In the genomic region with DNA sequence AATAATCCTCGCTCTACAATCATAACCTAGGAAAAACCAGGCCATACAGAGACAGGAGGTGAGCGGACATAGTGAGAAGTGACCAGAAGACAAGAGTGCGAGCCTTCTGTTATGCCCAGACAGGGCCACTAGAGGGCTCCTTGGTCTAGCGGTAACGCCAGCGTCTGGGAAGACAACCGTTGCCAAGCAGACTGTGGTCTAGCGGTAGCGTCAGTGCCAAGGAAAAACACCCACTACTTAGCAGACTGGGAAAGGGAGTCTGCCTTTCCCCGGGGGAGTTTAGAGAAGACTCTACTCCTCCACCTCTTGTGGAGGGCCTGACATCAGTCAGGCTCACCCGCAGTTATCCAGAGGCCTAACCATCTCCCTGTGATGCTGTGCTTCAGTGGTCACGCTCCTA, we compare ENCODE assay signal across 8 cellular contexts. TPM values are rescaled to one million over a fixed set of nuclear protein-coding genes. Genes with fewer than 3 reads are reported as not detected.
DNase-seq lines count a peak whose midpoint lies in the region; ATAC-seq, FAIRE-seq and TF ChIP-seq lines count a peak whose summit lies in the region.
"Not testable (repeated sequence)": the region's sequence is repeated elsewhere in the genome, so short reads cannot be mapped to it uniquely, and the experiment has no call there.

No MANE protein-coding gene starts in this region.

- H3K27ac Mint-ChIP-seq in activated B cell treated with CpG ODN at 0.5 μM for 24 hours; activated naive CD8-positive, alpha-beta T cell treated with anti-CD3 and anti-CD28 coated beads, Interleukin-2, amount 50 U/mL, for 24 hours: not testable (repeated sequence)

- H3K27me3 Mint-ChIP-seq in activated B cell treated with CpG ODN at 0.5 μM for 24 hours, result not testable (repeated sequence)
- H3K27me3 Mint-ChIP-seq in activated naive CD8-positive, alpha-beta T cell treated with anti-CD3 and anti-CD28 coated beads, Interleukin-2, amount 50 U/mL, for 24 hours, result peaks cover 12% of the 10 kb centered on the region

- peaks cover 13% of the 10 kb centered on the region for H3K9me3 Mint-ChIP-seq in activated B cell treated with CpG ODN at 0.5 μM for 24 hours
- not testable (repeated sequence) for H3K9me3 Mint-ChIP-seq in activated naive CD8-positive, alpha-beta T cell treated with anti-CD3 and anti-CD28 coated beads, Interleukin-2, amount 50 U/mL, for 24 hours

- not testable (repeated sequence) for H3K4me3 Mint-ChIP-seq in activated B cell treated with CpG ODN at 0.5 μM for 24 hours; activated naive CD8-positive, alpha-beta T cell treated with anti-CD3 and anti-CD28 coated beads, Interleukin-2, amount 50 U/mL, for 24 hours

- DNase-seq in AG09319 (ENCODE audit: extremely low read depth, low read depth) (peak; percentile 12), NCI-H69 (lab: John Stamatoyannopoulos, UW) (peak; percentile 58), activated B cell treated with CpG ODN at 0.5 μM for 24 hours (peak; percentile 36), fibroblast of villous mesenchyme (ENCODE audit: low read depth) (peak; percentile 58), mucosa of gallbladder (ENCODE audit: low spot score) (peak; percentile 52)
- not testable (repeated sequence) for DNase-seq in GM19239 (ENCODE audit: insufficient read length, low spot score)
- peak; percentile 65 for DNase-seq in activated naive CD8-positive, alpha-beta T cell treated with anti-CD3 and anti-CD28 coated beads, Interleukin-2, amount 50 U/mL, for 24 hours
- DNase-seq in stimulated activated CD4-positive, alpha-beta T cell treated with anti-CD3 and anti-CD28 coated beads, Interleukin-4, amount 100 ng/mL, for 4 hours, result peak; percentile 27 to 29

- TF ChIP-seq CTCF in AG09319 (IDR thresholded peaks at IDR 0.05; ENCODE audit: low read depth, low read length), result not testable (repeated sequence)
- TF ChIP-seq CTCF in activated B cell treated with CpG ODN at 0.5 μM for 24 hours (IDR thresholded peaks at IDR 0.05) (peak; percentile 43), fibroblast of villous mesenchyme (IDR thresholded peaks at IDR 0.05; ENCODE audit: insufficient read depth, low read depth, low read length) (peak; percentile 64)

- not testable (repeated sequence) for H3K4me3 ChIP-seq in fibroblast of villous mesenchyme (ENCODE audit: low read depth, low read length)

- CTCF ChIA-PET in activated B cell treated with CpG ODN at 0.5 μM for 24 hours (lab: Charles Lee), result interaction anchor here (1.0 to 2.0 kb wide), 6 partner anchors 62 to 280 kb away, joined by 3 to 7 read pairs (median 4); no protein-coding TSS in a partner anchor

- H3K36me3 Mint-ChIP-seq in activated B cell treated with CpG ODN at 0.5 μM for 24 hours (ENCODE audit: low read depth); activated naive CD8-positive, alpha-beta T cell treated with anti-CD3 and anti-CD28 coated beads, Interleukin-2, amount 50 U/mL, for 24 hours (ENCODE audit: low read depth): not testable (repeated sequence)

- intact Hi-C loops in activated B cell treated with CpG ODN at 0.5 μM for 24 hours (cut with micrococcal nuclease), result loop anchor here (1.0 to 2.0 kb wide), 6 partner anchors 34 to 204 kb away; no protein-coding TSS in a partner anchor

- H3K4me1 Mint-ChIP-seq in activated B cell treated with CpG ODN at 0.5 μM for 24 hours; activated naive CD8-positive, alpha-beta T cell treated with anti-CD3 and anti-CD28 coated beads, Interleukin-2, amount 50 U/mL, for 24 hours: not testable (repeated sequence)

- ATAC-seq in activated B cell treated with CpG ODN at 0.5 μM for 24 hours (ENCODE audit: low read depth); activated naive CD8-positive, alpha-beta T cell treated with anti-CD3 and anti-CD28 coated beads, Interleukin-2, amount 50 U/mL, for 24 hours: not testable (repeated sequence)

- POLR2A ChIA-PET in activated B cell treated with CpG ODN at 0.5 μM for 24 hours (lab: Charles Lee), result interaction anchor here (0.6 to 1.6 kb wide), 6 partner anchors 67 to 178 kb away, joined by 3 to 5 read pairs (median 4); a partner anchor contains a TSS

- FAIRE-seq in GM19239 (lab: Jason Lieb, UNC), result peak; percentile 21

RNA-seq across cellular contexts. Expression of a gene that starts 58.6 kb away (rescaled TPM):
- 14.8 and 19.3 TPM in 2 replicates for total RNA-seq in activated B cell treated with CpG ODN at 0.5 μM for 24 hours
- 0.64 TPM in 1 of 2 replicates, not detected in the other for total RNA-seq in fibroblast of villous mesenchyme
- 0.86 TPM for total RNA-seq in mucosa of gallbladder
